ENCODE assay signal across 8 cellular contexts in genomic region chr10:31929986-31930675, GRCh38. TPM values are rescaled to one million over a fixed set of nuclear protein-coding genes. Genes with fewer than 3 reads are reported as not detected.
A peak's percentile ranks its signal among the peaks of the same experiment; 100 is the strongest.
DNase-seq lines count a peak whose midpoint lies in the region; ATAC-seq and TF ChIP-seq lines count a peak whose summit lies in the region.

No MANE protein-coding gene starts in this region.

- H3K9me3 ChIP-seq in endodermal cell (ENCODE audit: control insufficient read depth, low read length) (no peaks in the 10 kb centered on the region), neutrophil (no peaks in the 10 kb centered on the region)

- H3K27ac Mint-ChIP-seq in activated CD4-positive, alpha-beta T cell treated with anti-CD3 and anti-CD28 coated beads, Interleukin-2, amount 10 ng/mL, durations not matched to agents 7 days and 5 days, result peak overlapping the region; percentile 55
- H3K27ac Mint-ChIP-seq in endodermal cell, result no peak overlapping the region

- POLR2A ChIA-PET in activated CD4-positive, alpha-beta T cell treated with anti-CD3 and anti-CD28 coated beads, Interleukin-2, amount 10 ng/mL, durations not matched to agents 7 days and 5 days (lab: Charles Lee), result interaction anchor here (0.6 to 1.2 kb wide), 2 partner anchors 11 to 30 kb away, joined by 4 read pairs; no protein-coding TSS in a partner anchor

- H3K4me3 ChIP-seq in endodermal cell (ENCODE audit: low read length), result peak overlapping the region; percentile 100
- peak overlapping the region; percentile 88 for H3K4me3 ChIP-seq in neutrophil (ENCODE audit: low read depth in 1 of 2, low read length in 1 of 2)

- TF ChIP-seq CTCF in endodermal cell (conservative IDR thresholded peaks at IDR 0.05), result no peak
- no peak for TF ChIP-seq CTCF in neutrophil (IDR thresholded peaks at IDR 0.05)

- peaks cover 15% of the 10 kb centered on the region for H3K4me1 ChIP-seq in endodermal cell (ENCODE audit: control insufficient read depth, insufficient read depth, low read length)
- peaks cover 40 to 49% of the 10 kb centered on the region in 2 experiments for H3K4me1 ChIP-seq in neutrophil (ENCODE audit: control insufficient read depth in 1 of 2, insufficient read depth in 1 of 2, low read depth in 1 of 2, low read length in 1 of 2)

- no peaks in the 10 kb centered on the region for H3K36me3 Mint-ChIP-seq in activated CD4-positive, alpha-beta T cell treated with anti-CD3 and anti-CD28 coated beads, Interleukin-2, amount 10 ng/mL, durations not matched to agents 7 days and 5 days (ENCODE audit: low read depth)
- H3K36me3 Mint-ChIP-seq in endodermal cell (ENCODE audit: low read depth), result no peaks in the 10 kb centered on the region

- peaks cover 7% of the 10 kb centered on the region for H3K27me3 Mint-ChIP-seq in activated CD4-positive, alpha-beta T cell treated with anti-CD3 and anti-CD28 coated beads, Interleukin-2, amount 10 ng/mL, durations not matched to agents 7 days and 5 days
- no peaks in the 10 kb centered on the region for H3K27me3 Mint-ChIP-seq in endodermal cell (ENCODE audit: insufficient read depth)

- ATAC-seq in HG02798 (IDR thresholded peaks at IDR 0.05; ENCODE audit: poor library complexity, unreplicated experiment), result peak; percentile 41

- H3K36me3 ChIP-seq in endodermal cell (ENCODE audit: control insufficient read depth, insufficient read depth, low read length) (no peaks in the 10 kb centered on the region), neutrophil (no peaks in the 10 kb centered on the region)

- H3K27ac ChIP-seq in endodermal cell (ENCODE audit: low read depth, low read length) (no peak overlapping the region), neutrophil (peak overlapping the region; percentile 89)

- peaks cover 39% of the 10 kb centered on the region for H3K4me1 Mint-ChIP-seq in activated CD4-positive, alpha-beta T cell treated with anti-CD3 and anti-CD28 coated beads, Interleukin-2, amount 10 ng/mL, durations not matched to agents 7 days and 5 days
- peaks cover 32% of the 10 kb centered on the region for H3K4me1 Mint-ChIP-seq in endodermal cell

- H3K4me3 Mint-ChIP-seq in activated CD4-positive, alpha-beta T cell treated with anti-CD3 and anti-CD28 coated beads, Interleukin-2, amount 10 ng/mL, durations not matched to agents 7 days and 5 days, result peak overlapping the region; percentile 89
- peak overlapping the region; percentile 83 for H3K4me3 Mint-ChIP-seq in endodermal cell

- WGBS in endodermal cell (ENCODE audit: insufficient coverage in 1 of 2, insufficient read length in 1 of 2), 2 experiments, result 64 to 70% methylated on average over 9 to 11 of the region's 11 CpGs

- peak overlapping the region; percentile 86 for H3K9ac ChIP-seq in endodermal cell (ENCODE audit: extremely low read depth, low read length, poor library complexity, severe bottlenecking)

- H3K27me3 ChIP-seq in endodermal cell (ENCODE audit: control insufficient read depth, insufficient read depth, low read length, poor library complexity, severe bottlenecking) (no peaks in the 10 kb centered on the region), neutrophil (peaks cover 38% of the 10 kb centered on the region)

- CTCF ChIA-PET in activated CD4-positive, alpha-beta T cell treated with anti-CD3 and anti-CD28 coated beads, Interleukin-2, amount 10 ng/mL, durations not matched to agents 7 days and 5 days (lab: Charles Lee), result interaction anchor here (0.6 to 1.4 kb wide), 6 partner anchors 9 to 537 kb away, joined by 3 to 6 read pairs (median 4); no protein-coding TSS in a partner anchor

- no peaks in the 10 kb centered on the region for H3K9me3 Mint-ChIP-seq in activated CD4-positive, alpha-beta T cell treated with anti-CD3 and anti-CD28 coated beads, Interleukin-2, amount 10 ng/mL, durations not matched to agents 7 days and 5 days
- no peaks in the 10 kb centered on the region for H3K9me3 Mint-ChIP-seq in endodermal cell

- peak; percentile 61 for DNase-seq in activated CD4-positive, alpha-beta T cell treated with anti-CD3 and anti-CD28 coated beads, Interleukin-2, amount 10 ng/mL, durations not matched to agents 7 days and 5 days
- no peak for DNase-seq in activated CD4-positive, alpha-beta T cell treated with anti-CD3 and anti-CD28 coated beads for 1 hour
- peak; percentile 62 for DNase-seq in SW480 (ENCODE audit: low spot score)
- DNase-seq in endodermal cell, result peak; percentile 47
- no peak for DNase-seq in amniotic stem cell (lab: John Stamatoyannopoulos, UW)
- DNase-seq in NCI-H1930 (lab: John Stamatoyannopoulos, UW), result no peak

RNA-seq across cellular contexts. Expression of gene ARHGAP12, which starts 1.5 kb away (rescaled TPM):
- 10 to 100 TPM; 15.1 to 15.4 TPM for total RNA-seq in activated CD4-positive, alpha-beta T cell treated with anti-CD3 and anti-CD28 coated beads, Interleukin-2, amount 10 ng/mL, durations not matched to agents 7 days and 5 days
- 10 to 100 TPM; 49.6 to 49.8 TPM for total RNA-seq in endodermal cell
- polyA plus RNA-seq in endodermal cell (2013, experiment 1 of 2), result 25.0 TPM
- 26.7 TPM for polyA plus RNA-seq in endodermal cell (2013, experiment 2 of 2)

Comparison
In these comparisons a context has a peak if more than half of its experiments do, and no peak if none do; other contexts are left out.
1. DNase-seq: peak in activated CD4-positive, alpha-beta T cell treated with anti-CD3 and anti-CD28 coated beads, Interleukin-2, amount 10 ng/mL, durations not matched to agents 7 days and 5 days (single experiment), SW480 (single experiment) and endodermal cell (single experiment); none in activated CD4-positive, alpha-beta T cell treated with anti-CD3 and anti-CD28 coated beads for 1 hour (single experiment), amniotic stem cell (single experiment) and NCI-H1930 (0 of 2).